ENCODE assay signal across 32 cellular contexts in genomic region chr11:117780456-117780855, GRCh38. TPM values are rescaled to one million over a fixed set of nuclear protein-coding genes. Genes with fewer than 3 reads are reported as not detected.
"Had no signal": no experiment of that assay in that cellular context is flagged by ENCODE, and none has a peak within 500 bp of the region (broad histone marks: within the 10 kb centered on the region; RNA-seq: fewer than 3 reads in every experiment).

No MANE protein-coding gene starts in this region.

- ATAC-seq: effector memory CD8-positive, alpha-beta T cell; esophagus mucosa; gastrocnemius medialis; heart right ventricle; left lung; left ventricle myocardium superior; naive thymus-derived CD4-positive, alpha-beta T cell had no signal

- H3K4me1 Mint-ChIP-seq: endodermal cell; immature natural killer cell; memory B cell; naive thymus-derived CD4-positive, alpha-beta T cell had no signal

- H3K9me3 ChIP-seq: colonic mucosa, esophagus squamous epithelium, gastrocnemius medialis, heart right ventricle, left lung had no signal

- DNase-seq: colonic mucosa; cortex of kidney; effector CD8-positive, alpha-beta T cell; effector memory CD8-positive, alpha-beta T cell; endodermal cell; erythroblast; esophagus squamous epithelium; foreskin fibroblast; foreskin melanocyte; gastrocnemius medialis; glutamatergic neuron; head of caudate nucleus; heart right ventricle; hippocampal formation; immature natural killer cell; islet precursor cell; kidney; kidney glomerular epithelial cell; left lung; left ventricle myocardium superior; mammary epithelial cell; mesendoderm; midbrain; naive thymus-derived CD4-positive, alpha-beta T cell had no signal

- H3K36me3 ChIP-seq: colonic mucosa, esophagus squamous epithelium, gastrocnemius medialis, left lung had no signal

- H3K27me3 ChIP-seq: colonic mucosa had no signal

- H3K36me3 Mint-ChIP-seq: immature natural killer cell had no signal

- FAIRE-seq: endometrium, kidney had no signal

- H3K27ac Mint-ChIP-seq: dendritic cell treated with granulocyte-macrophage colony-stimulating factor and Interleukin-4, amounts not matched to agents 40 ng/mL and 50 ng/mL, for 4 days; endodermal cell; immature natural killer cell; memory B cell; naive thymus-derived CD4-positive, alpha-beta T cell had no signal

- H3K9me3 Mint-ChIP-seq: dendritic cell treated with granulocyte-macrophage colony-stimulating factor and Interleukin-4, amounts not matched to agents 40 ng/mL and 50 ng/mL, for 4 days; effector memory CD8-positive, alpha-beta T cell; endodermal cell; immature natural killer cell; memory B cell; naive thymus-derived CD4-positive, alpha-beta T cell had no signal

- H3K4me1 ChIP-seq: colonic mucosa, esophagus squamous epithelium, gastrocnemius medialis, left lung had no signal

- H3K4me3 ChIP-seq: colonic mucosa, esophagus squamous epithelium, gastrocnemius medialis, heart right ventricle, left lung, lung had no signal

- H3K27ac ChIP-seq: colonic mucosa, epithelial cell of prostate, esophagus squamous epithelium, gastrocnemius medialis, heart right ventricle, left lung had no signal

- H3K4me3 Mint-ChIP-seq: dendritic cell treated with granulocyte-macrophage colony-stimulating factor and Interleukin-4, amounts not matched to agents 40 ng/mL and 50 ng/mL, for 4 days; effector memory CD8-positive, alpha-beta T cell; endodermal cell; immature natural killer cell; memory B cell; naive thymus-derived CD4-positive, alpha-beta T cell had no signal

RNA-seq across cellular contexts. Expression of gene DSCAML1, which starts 16.6 kb away (rescaled TPM):
- total RNA-seq: dermis microvascular lymphatic vessel endothelial cell, esophagus mucosa, glomerular endothelial cell, mammary epithelial cell had no signal
- polyA plus RNA-seq: immature natural killer cell; naive thymus-derived CD4-positive, alpha-beta T cell had no signal

RNA-seq across cellular contexts. Expression of gene FXYD2, which starts 44.1 kb away (rescaled TPM):
- total RNA-seq: esophagus mucosa, mammary epithelial cell had no signal
